ENCODE assay signal across 8 cellular contexts in the genomic region with DNA sequence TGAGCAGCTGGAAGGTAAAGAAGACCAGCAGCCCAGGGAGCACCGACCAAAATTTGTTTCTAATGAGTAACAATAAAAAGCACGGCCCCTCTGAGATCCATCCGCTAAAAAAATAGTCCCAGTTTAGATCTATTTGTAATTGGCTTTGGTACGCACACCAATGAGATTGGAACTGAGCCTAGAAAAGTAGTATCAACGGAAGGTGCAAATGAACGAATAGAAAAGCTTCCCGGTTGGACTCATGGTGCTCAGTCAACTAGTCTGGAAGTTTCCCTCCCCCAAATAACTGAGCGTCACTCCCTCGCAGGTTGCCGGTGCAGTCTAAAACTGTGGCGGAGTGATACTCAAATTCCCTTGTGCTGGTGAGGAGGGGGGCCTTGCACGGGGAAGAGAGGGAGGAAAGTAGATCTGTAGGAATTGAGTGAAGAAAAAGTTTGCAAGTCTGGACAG. TPM values are rescaled to one million over a fixed set of nuclear protein-coding genes. Genes with fewer than 3 reads are reported as not detected.
DNase-seq lines count a peak whose midpoint lies in the region; ATAC-seq, FAIRE-seq and TF ChIP-seq lines count a peak whose summit lies in the region.

A gene (plus strand): TSS at position 405 of the 450 bp plus-strand sequence. CDS start 288 bp downstream, outside the sequence.

- H3K4me1 ChIP-seq in kidney (ENCODE audit: control insufficient read depth in 1 of 2, insufficient read depth in 1 of 2, low read depth in 1 of 2, low read length in 2 of 2) (no peaks in the 10 kb centered on the region), spleen (no peaks in the 10 kb centered on the region)

- peak within 1 kb of the TSS in 1 of 2 donors; percentile 78 for H3K9ac ChIP-seq in kidney (ENCODE audit: low read length in 2 of 2)

- no peaks in the 10 kb centered on the region for H3K9me3 Mint-ChIP-seq in activated T-cell treated with anti-CD3 and anti-CD28 coated beads, Interleukin-2, amount 50 U/mL, for 4 hours

- no peak for ATAC-seq in activated T-cell treated with anti-CD3 and anti-CD28 coated beads, Interleukin-2, amount 50 U/mL, for 4 hours
- ATAC-seq in HG03571 (IDR thresholded peaks at IDR 0.05; ENCODE audit: unreplicated experiment) (no peak), HG03045 (IDR thresholded peaks at IDR 0.05; ENCODE audit: unreplicated experiment) (no peak)

- H3K27me3 Mint-ChIP-seq in activated T-cell treated with anti-CD3 and anti-CD28 coated beads, Interleukin-2, amount 50 U/mL, for 4 hours (ENCODE audit: low read depth) = peaks cover 26% of the 10 kb centered on the region

- TF ChIP-seq POLR2A in spleen (IDR thresholded peaks at IDR 0.05) = no peak

- H3K36me3 Mint-ChIP-seq in activated T-cell treated with anti-CD3 and anti-CD28 coated beads, Interleukin-2, amount 50 U/mL, for 4 hours (ENCODE audit: insufficient read depth) = no peaks in the 10 kb centered on the region

- H3K27me3 ChIP-seq in spleen (replicated peaks in 1 of 7) = peaks cover 0 to 34% (median 16%) of the 10 kb centered on the region in 7 donors

- H3K9me3 ChIP-seq in kidney (ENCODE audit: control insufficient read depth in 1 of 2, low read length in 2 of 2) (no peaks in the 10 kb centered on the region), spleen (no peaks in the 10 kb centered on the region)

- 2 to 24% (median 6%) methylated on average over 12 of the region's 12 CpGs for WGBS in spleen, 5 donors

- peak within 1 kb of the TSS; percentile 36 to 69 for H3K4me3 ChIP-seq in kidney (ENCODE audit: low read length in 2 of 2)
- peak within 1 kb of the TSS in 7 of 8 donors; percentile 5 to 59 (median 25) for H3K4me3 ChIP-seq in spleen

- no peaks in the 10 kb centered on the region for H3K36me3 ChIP-seq in kidney (ENCODE audit: control insufficient read depth in 1 of 2, insufficient read depth in 2 of 2, low read length in 2 of 2)
- no peaks in the 10 kb centered on the region for H3K36me3 ChIP-seq in spleen

- TF ChIP-seq CTCF in kidney (IDR thresholded peaks at IDR 0.05; ENCODE audit: borderline replicate concordance, extremely low read depth, insufficient read depth) = no peak
- TF ChIP-seq CTCF in spleen (IDR thresholded peaks at IDR 0.05 in 8 of 11, conservative IDR thresholded peaks at IDR 0.05 in 3 of 11) = no peak

- H3K27ac ChIP-seq in kidney (ENCODE audit: low read depth in 2 of 2, low read length in 2 of 2) (peak within 1 kb of the TSS in 1 of 2 donors; percentile 72), spleen (peak within 1 kb of the TSS in 2 of 8 donors; percentile 22 to 33)

- intact Hi-C loops in kidney (cut with DNase I) = no loop called here
- intact Hi-C loops in spleen (cut with DNase I; ENCODE audit: low total_unique reads) = no loop called here

- H3K4me1 Mint-ChIP-seq in activated T-cell treated with anti-CD3 and anti-CD28 coated beads, Interleukin-2, amount 50 U/mL, for 4 hours (ENCODE audit: low read depth) = peaks cover 13% of the 10 kb centered on the region

- H3K4me3 Mint-ChIP-seq in activated T-cell treated with anti-CD3 and anti-CD28 coated beads, Interleukin-2, amount 50 U/mL, for 4 hours = peak within 1 kb of the TSS; percentile 49

- no peak for FAIRE-seq in kidney (lab: Jason Lieb, UNC)

- DNase-seq in activated T-cell treated with anti-CD3 and anti-CD28 coated beads, Interleukin-2, amount 50 U/mL, for 4 hours = no peak
- DNase-seq in activated T-cell treated with anti-CD3 and anti-CD28 coated beads, Interleukin-2, amount 50 U/mL, for 1 hour = no peak
- DNase-seq in NCI-H774 (lab: John Stamatoyannopoulos, UW) (peak; percentile 78), dedifferentiated amniotic fluid mesenchymal stem cell (ENCODE audit: extremely low spot score) (peak; percentile 78), kidney (no peak), spleen (no peak)

RNA-seq across cellular contexts. Expression of the gene that starts here (rescaled TPM):
- under 1 TPM; 0.08 to 0.42 (median 0.33) TPM for total RNA-seq in activated T-cell treated with anti-CD3 and anti-CD28 coated beads, Interleukin-2, amount 50 U/mL, for 4 hours
- total RNA-seq in kidney = 23.9 TPM
- 11.9 TPM for polyA plus RNA-seq in kidney (ENCODE audit: insufficient read depth, low read depth, low replicate concordance)
- total RNA-seq in spleen = 10 to 100 TPM in 4 of 7 donors, 1 to 10 TPM in 3; 6.2 to 19.6 (median 13.1) TPM
- 1 to 10 TPM; 2.1 to 2.7 (median 2.4) TPM for polyA plus RNA-seq in spleen

Comparison
In these comparisons a context has a peak if more than half of its experiments do, and no peak if none do; other contexts are left out.
1. RNA of the gene that starts here (total RNA-seq): 23.9 TPM in kidney (single experiment) and 6.2 to 19.6 TPM in spleen; 0.08 to 0.42 TPM in activated T-cell treated with anti-CD3 and anti-CD28 coated beads, Interleukin-2, amount 50 U/mL, for 4 hours; every median in the first group is over 4 times any median in the second.
2. DNase-seq: peak in NCI-H774 (single experiment) and dedifferentiated amniotic fluid mesenchymal stem cell (single experiment); none in activated T-cell treated with anti-CD3 and anti-CD28 coated beads, Interleukin-2, amount 50 U/mL, for 4 hours (single experiment), activated T-cell treated with anti-CD3 and anti-CD28 coated beads, Interleukin-2, amount 50 U/mL, for 1 hour (single experiment), kidney (single experiment) and spleen (single experiment).